In genomic region chr11:65862191-65862735, GRCh38 we compare ENCODE assay signal across 9 cellular contexts. TPM values are rescaled to one million over a fixed set of nuclear protein-coding genes. Genes with fewer than 3 reads are reported as not detected.
DNase-seq lines count a peak whose midpoint lies in the region; ATAC-seq and TF ChIP-seq lines count a peak whose summit lies in the region.
"Had no signal": no experiment of that assay in that cellular context is flagged by ENCODE, and none has a peak within 500 bp of the region (broad histone marks: within the 10 kb centered on the region; RNA-seq: fewer than 3 reads in every experiment).

No MANE protein-coding gene starts in this region.

- H3K4me3 Mint-ChIP-seq in CD8-positive, alpha-beta memory T cell: peak overlapping the region in 6 of 7 donors; percentile 31 to 95 (median 60)
- no peak overlapping the region for H3K4me3 Mint-ChIP-seq in dendritic cell treated with granulocyte-macrophage colony-stimulating factor and Interleukin-4, amounts not matched to agents 40 ng/mL and 50 ng/mL, for 4 days

- DNase-seq in CD8-positive, alpha-beta memory T cell: peak in 1 of 5 donors; percentile 45
- DNase-seq in MM.1S (no peak), ovary (peak in 3 of 5 donors; percentile 24 to 36 (median 31)), thyroid gland (no peak), HuH-7.5 (ENCODE audit: low spot score) (no peak)
- DNase-seq: NCI-H2029 treated with DMSO at 0.1 percent for 48 hours had no signal

- ATAC-seq in HG03442 (IDR thresholded peaks at IDR 0.05; ENCODE audit: unreplicated experiment): no peak
- ATAC-seq in GM18517 (IDR thresholded peaks at IDR 0.05; ENCODE audit: unreplicated experiment): no peak

- H3K4me1 ChIP-seq in CD8-positive, alpha-beta memory T cell (ENCODE audit: insufficient read depth, low read length): peaks cover 27% of the 10 kb centered on the region
- H3K4me1 ChIP-seq in MM.1S (ENCODE audit: low read length) (peaks cover 8% of the 10 kb centered on the region), ovary (ENCODE audit: insufficient read depth) (no peaks in the 10 kb centered on the region), thyroid gland (peaks cover 13 to 23% of the 10 kb centered on the region in 2 donors)

- H3K9me3 Mint-ChIP-seq in CD8-positive, alpha-beta memory T cell: no peaks in the 10 kb centered on the region
- H3K9me3 Mint-ChIP-seq in dendritic cell treated with granulocyte-macrophage colony-stimulating factor and Interleukin-4, amounts not matched to agents 40 ng/mL and 50 ng/mL, for 4 days: no peaks in the 10 kb centered on the region

- H3K79me2 ChIP-seq in MM.1S (ENCODE audit: low read length): peaks cover 35% of the 10 kb centered on the region

- H3K9me3 ChIP-seq in CD8-positive, alpha-beta memory T cell (ENCODE audit: low read length): no peaks in the 10 kb centered on the region
- H3K9me3 ChIP-seq in MM.1S (replicated peaks; ENCODE audit: insufficient read depth, low read length): no peaks in the 10 kb centered on the region
- no peaks in the 10 kb centered on the region for H3K9me3 ChIP-seq in ovary
- H3K9me3 ChIP-seq in thyroid gland: no peaks in the 10 kb centered on the region

- H3K36me3 ChIP-seq in CD8-positive, alpha-beta memory T cell (ENCODE audit: insufficient read depth, low read length): peaks cover 37% of the 10 kb centered on the region
- H3K36me3 ChIP-seq in MM.1S (replicated peaks; ENCODE audit: insufficient read depth, low read length) (peaks cover 5% of the 10 kb centered on the region; the same call in 1 of the 2 replicates), ovary (no peaks in the 10 kb centered on the region), thyroid gland (peaks cover 40 to 44% of the 10 kb centered on the region in 2 donors)

- H3K4me1 Mint-ChIP-seq in CD8-positive, alpha-beta memory T cell: peaks cover 23 to 36% (median 32%) of the 10 kb centered on the region in 3 donors
- peaks cover 64% of the 10 kb centered on the region for H3K4me1 Mint-ChIP-seq in dendritic cell treated with granulocyte-macrophage colony-stimulating factor and Interleukin-4, amounts not matched to agents 40 ng/mL and 50 ng/mL, for 4 days (ENCODE audit: low read depth)

- H3K4me2 ChIP-seq in MM.1S (ENCODE audit: low read depth, low read length): peak overlapping the region; percentile 96; the same call in 1 of the 2 replicates

- no peak for TF ChIP-seq EP300 in ovary (IDR thresholded peaks at IDR 0.05)

- POLR2A ChIA-PET in CD8-positive, alpha-beta memory T cell (lab: Charles Lee): no interaction called here

- H3K4me3 ChIP-seq in CD8-positive, alpha-beta memory T cell (ENCODE audit: low read length): no peak overlapping the region
- H3K4me3 ChIP-seq in MM.1S (ENCODE audit: low read length) (no peak overlapping the region), ovary (no peak overlapping the region), thyroid gland (replicated peaks in 1 of 3) (no peak overlapping the region)

- peaks cover 7 to 67% (median 7%) of the 10 kb centered on the region in 3 donors for H3K36me3 Mint-ChIP-seq in CD8-positive, alpha-beta memory T cell
- H3K36me3 Mint-ChIP-seq in dendritic cell treated with granulocyte-macrophage colony-stimulating factor and Interleukin-4, amounts not matched to agents 40 ng/mL and 50 ng/mL, for 4 days (ENCODE audit: low read depth): peaks cover 88% of the 10 kb centered on the region

- no peaks in the 10 kb centered on the region for H3K9me2 ChIP-seq in MM.1S (replicated peaks; ENCODE audit: insufficient read depth, low read length)

- peak overlapping the region in 4 of 8 donors; percentile 43 to 81 (median 62) for H3K27ac Mint-ChIP-seq in CD8-positive, alpha-beta memory T cell
- peak overlapping the region; percentile 1 for H3K27ac Mint-ChIP-seq in dendritic cell treated with granulocyte-macrophage colony-stimulating factor and Interleukin-4, amounts not matched to agents 40 ng/mL and 50 ng/mL, for 4 days

- H3F3A ChIP-seq in MM.1S (ENCODE audit: insufficient read depth, low read length): peaks cover 37% of the 10 kb centered on the region

- no peaks in the 10 kb centered on the region for H3K27me3 Mint-ChIP-seq in CD8-positive, alpha-beta memory T cell
- no peaks in the 10 kb centered on the region for H3K27me3 Mint-ChIP-seq in dendritic cell treated with granulocyte-macrophage colony-stimulating factor and Interleukin-4, amounts not matched to agents 40 ng/mL and 50 ng/mL, for 4 days

- TF ChIP-seq CTCF in MM.1S (IDR thresholded peaks at IDR 0.05; ENCODE audit: low read length) (no peak), ovary (IDR thresholded peaks at IDR 0.05) (no peak), thyroid gland (IDR thresholded peaks at IDR 0.05) (no peak)

- H2AFZ ChIP-seq in MM.1S (ENCODE audit: low read length): no peak overlapping the region

- intact Hi-C loops in dendritic cell treated with granulocyte-macrophage colony-stimulating factor and Interleukin-4, amounts not matched to agents 40 ng/mL and 50 ng/mL, for 4 days (cut with micrococcal nuclease): no loop called here
- intact Hi-C loops in ovary (cut with DNase I): no loop called here
- intact Hi-C loops in thyroid gland (cut with DNase I): no loop called here

- no peaks in the 10 kb centered on the region for H3K27me3 ChIP-seq in CD8-positive, alpha-beta memory T cell (ENCODE audit: insufficient read depth, low read length, poor library complexity, severe bottlenecking)
- no peaks in the 10 kb centered on the region for H3K27me3 ChIP-seq in MM.1S (replicated peaks; ENCODE audit: insufficient read depth, low read length)
- H3K27me3 ChIP-seq in ovary: no peaks in the 10 kb centered on the region
- no peaks in the 10 kb centered on the region for H3K27me3 ChIP-seq in thyroid gland

- CTCF ChIA-PET in CD8-positive, alpha-beta memory T cell (lab: Charles Lee): interaction anchor here (2.5 to 24.5 kb wide), 3 partner anchors 10 to 26 kb away, joined by 18 to 560 read pairs (median 87); partner anchors contain the start of genes CCDC85B, CTSW, EFEMP2 and FIBP

- 73 to 92% (median 81%) methylated on average over 5 of the region's 5 CpGs for WGBS in ovary, 3 donors
- WGBS in thyroid gland, 2 donors: 93 to 100% methylated on average over 3 to 4 of the region's 5 CpGs

- H3K9ac ChIP-seq in MM.1S (ENCODE audit: low read length): peak overlapping the region; percentile 93; the same call in 1 of the 2 replicates

- H4K20me1 ChIP-seq in MM.1S (ENCODE audit: insufficient read depth, low read length): no peaks in the 10 kb centered on the region

- peak overlapping the region; percentile 93 for H3K27ac ChIP-seq in CD8-positive, alpha-beta memory T cell (ENCODE audit: low read depth, low read length)
- H3K27ac ChIP-seq in MM.1S (ENCODE audit: low read length) (no peak overlapping the region), ovary (peak overlapping the region in 1 of 2 donors; percentile 18), thyroid gland (no peak overlapping the region)

- TF ChIP-seq POLR2A in ovary (IDR thresholded peaks at IDR 0.05) (no peak), thyroid gland (IDR thresholded peaks at IDR 0.05) (no peak)

RNA-seq across cellular contexts. Expression of gene MUS81, which starts 2.0 kb away (rescaled TPM):
- 10 to 100 TPM; 84.7 to 85.8 TPM for total RNA-seq in CD8-positive, alpha-beta memory T cell
- polyA plus RNA-seq in CD8-positive, alpha-beta memory T cell: 35.2 TPM
- total RNA-seq in ovary (10 to 100 TPM; 36.9 to 87.0 (median 55.7) TPM), thyroid gland (10 to 100 TPM; 31.8 to 61.9 (median 42.5) TPM)
- polyA plus RNA-seq in ovary: 10 to 100 TPM; 15.9 to 55.9 TPM

RNA-seq across cellular contexts. Expression of gene CFL1, which starts 4.3 kb away (rescaled TPM):
- total RNA-seq in CD8-positive, alpha-beta memory T cell: 1,000 to 10,000 TPM; 1,172 to 1,226 TPM
- polyA plus RNA-seq in CD8-positive, alpha-beta memory T cell: 3,347 TPM
- total RNA-seq in ovary: 100 to 1,000 TPM; 215 to 585 (median 476) TPM
- polyA plus RNA-seq in ovary: 100 to 1,000 TPM; 327 to 693 TPM
- 100 to 1,000 TPM; 330 to 581 (median 494) TPM for total RNA-seq in thyroid gland

RNA-seq across cellular contexts. Expression of gene EFEMP2, which starts 10.3 kb away (rescaled TPM):
- total RNA-seq in CD8-positive, alpha-beta memory T cell: 1 to 10 TPM; 3.9 to 4.0 TPM
- 0.23 TPM for polyA plus RNA-seq in CD8-positive, alpha-beta memory T cell
- total RNA-seq in ovary: 100 to 1,000 TPM in 5 of 7 donors, 10 to 100 TPM in 2; 48.2 to 172 (median 144) TPM
- polyA plus RNA-seq in ovary: 100 to 1,000 TPM in 1 of 2 donors, 10 to 100 TPM in 1; 46.6 to 109 TPM
- total RNA-seq in thyroid gland: 100 to 1,000 TPM in 2 of 4 donors, 10 to 100 TPM in 2; 70.7 to 125 (median 91.4) TPM

RNA-seq across cellular contexts. Expression of gene CTSW, which starts 17.4 kb away (rescaled TPM):
- total RNA-seq in CD8-positive, alpha-beta memory T cell: 10 to 100 TPM; 40.9 to 44.3 TPM
- 1,046 TPM for polyA plus RNA-seq in CD8-positive, alpha-beta memory T cell
- total RNA-seq in ovary: 1 to 10 TPM in 2 of 7 donors, under 1 TPM in 5; 0.30 to 1.3 (median 0.81) TPM
- under 1 TPM; 0.75 to 0.91 TPM for polyA plus RNA-seq in ovary
- 1 to 10 TPM in 3 of 4 donors, under 1 TPM in 1; 0.67 to 7.6 (median 2.7) TPM for total RNA-seq in thyroid gland

RNA-seq across cellular contexts. Expression of gene FIBP, which starts 26.0 kb away (rescaled TPM):
- 100 to 1,000 TPM; 121 to 123 TPM for total RNA-seq in CD8-positive, alpha-beta memory T cell
- polyA plus RNA-seq in CD8-positive, alpha-beta memory T cell: 78.6 TPM
- total RNA-seq in ovary: 10 to 100 TPM; 32.5 to 71.7 (median 44.2) TPM
- 10 to 100 TPM; 40.1 to 74.2 TPM for polyA plus RNA-seq in ovary
- 100 to 1,000 TPM in 2 of 4 donors, 10 to 100 TPM in 2; 65.9 to 128 (median 109) TPM for total RNA-seq in thyroid gland

Comparison
In these comparisons a context has a peak if more than half of its experiments do, and no peak if none do; other contexts are left out.
1. DNase-seq: peak in ovary (3 of 5); none in MM.1S (single experiment), thyroid gland (0 of 2) and HuH-7.5 (single experiment).
2. RNA of gene EFEMP2, which starts 10.3 kb away (total RNA-seq): 48.2 to 172 TPM in ovary and 70.7 to 125 TPM in thyroid gland; 3.9 to 4.0 TPM in CD8-positive, alpha-beta memory T cell; every median in the first group is over 4 times any median in the second.